Comparison of ENCODE assay signal across 22 cellular contexts in the genomic region with DNA sequence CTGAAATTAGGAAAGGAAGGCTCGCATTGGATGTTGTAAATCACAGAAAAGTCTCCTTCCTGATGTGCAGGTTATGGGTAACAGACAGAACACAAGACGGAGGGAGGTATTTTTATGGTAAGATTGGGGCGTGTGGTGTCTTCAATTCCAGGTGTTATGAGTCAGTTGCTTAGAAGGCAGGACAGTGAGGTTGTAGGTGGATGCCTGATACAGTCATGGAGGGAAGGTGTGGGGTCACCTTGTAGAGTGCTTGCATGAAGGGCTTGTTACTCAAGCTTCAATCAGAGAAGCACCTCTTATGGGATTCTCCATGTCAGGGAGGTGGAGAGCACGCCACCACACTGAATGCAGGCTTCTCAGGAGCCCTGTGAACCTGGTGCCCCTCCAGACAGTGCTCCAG.
"Had no signal": no experiment of that assay in that cellular context is flagged by ENCODE, and none has a peak within 500 bp of the region (broad histone marks: within the 10 kb centered on the region; RNA-seq: fewer than 3 reads in every experiment).

No MANE protein-coding gene starts in this region.

- DNase-seq: activated B cell treated with CpG ODN at 0.5 μM for 24 hours; activated CD4-positive, alpha-beta T cell treated with anti-CD3 and anti-CD28 coated beads for 1 hour; activated CD4-positive, alpha-beta T cell treated with anti-CD3 and anti-CD28 coated beads, Interleukin-2, amount 10 ng/mL, durations not matched to agents 24 days and 14 days; activated CD4-positive, alpha-beta T cell treated with anti-CD3 and anti-CD28 coated beads, Interleukin-2, amount 50 U/mL, for 48 hours; activated CD8-positive, alpha-beta memory T cell treated with anti-CD3 and anti-CD28 coated beads for 24 hours; activated gamma-delta T cell; activated naive CD4-positive, alpha-beta T cell treated with anti-CD3 and anti-CD28 coated beads for 36 hours; activated T-cell treated with anti-CD3 and anti-CD28 coated beads, Interleukin-2, amount 50 U/mL, for 4 hours; amygdala; NCI-H1105 treated with DMSO at 0.1 percent for 48 hours; NCI-H1436 treated with DMSO at 0.1 percent for 48 hours; NCI-H187; NCI-H2081; NCI-H510A treated with DMSO at 0.1 percent for 48 hours; NCI-H69; PC-3; SIG-M5; T-helper 17 cell; T-helper 9 cell had no signal

- FAIRE-seq: astrocyte, RCC 7860 had no signal

- ATAC-seq: activated T-cell treated with anti-CD3 and anti-CD28 coated beads, Interleukin-2, amount 50 U/mL, for 4 hours; activated T-helper 17 cell treated with anti-CD3 and anti-CD28 coated beads, Interleukin-2, amount 50 U/mL, for 72 hours; PC-3; T-helper 17 cell had no signal
